Comparison of ENCODE assay signal across 25 cellular contexts in genomic region chr1:65952692-65953091, GRCh38.
A peak's percentile ranks its signal among the peaks of the same experiment; 100 is the strongest.
DNase-seq lines count a peak whose midpoint lies in the region; ATAC-seq, FAIRE-seq and TF ChIP-seq lines count a peak whose summit lies in the region.
"Had no signal": no experiment of that assay in that cellular context is flagged by ENCODE, and none has a peak within 500 bp of the region (broad histone marks: within the 10 kb centered on the region; RNA-seq: fewer than 3 reads in every experiment).

No MANE protein-coding gene starts in this region.

- TF ChIP-seq RAD21 in HepG2 (CRISPR knock-in tag; IDR thresholded peaks at IDR 0.05), result no peak

- TF ChIP-seq POLR2A in HepG2 (IDR thresholded peaks at IDR 0.05; ENCODE audit: insufficient read depth in 1 of 2, low read depth in 2 of 2, low read length in 2 of 2) (no peak), right lobe of liver (IDR thresholded peaks at IDR 0.05) (no peak), transverse colon (IDR thresholded peaks at IDR 0.05) (no peak)

- DNase-seq in HepG2 (ENCODE audit: low spot score) (no peak), right lobe of liver (no peak), OCI-M1 (lab: John Stamatoyannopoulos, UW) (peak; percentile 36), dermis blood vessel endothelial cell (peak; percentile 34), smooth muscle cell (lab: John Stamatoyannopoulos, UW; ENCODE audit: unreplicated experiment) (no peak), transverse colon (no peak)
- DNase-seq: activated naive CD4-positive, alpha-beta T cell treated with anti-CD3 and anti-CD28 coated beads for 36 hours; CD4-positive, alpha-beta T cell; DMS153; endodermal cell; heart right ventricle; Kasumi-1; left ventricle myocardium inferior; NCI-H1105 treated with DMSO at 0.1 percent for 48 hours; NCI-H2107; NCI-H526; stimulated activated CD4-positive, alpha-beta T cell treated with anti-CD3 and anti-CD28 coated beads, Interleukin-2, amount 100 ng/mL, for 24 hours; stimulated activated naive CD4-positive, alpha-beta T cell treated with Interleukin-2 at 50 U/mL for 16 hours had no signal

- H3K79me2 ChIP-seq in HepG2 (ENCODE audit: insufficient read depth, low read length) (no peaks in the 10 kb centered on the region), smooth muscle cell (ENCODE audit: low read depth) (no peaks in the 10 kb centered on the region)

- ATAC-seq in HepG2, result no peak
- ATAC-seq in right lobe of liver, result no peak
- no peak for ATAC-seq in HG03097 (IDR thresholded peaks at IDR 0.05; ENCODE audit: low FRiP score, unreplicated experiment)
- no peak for ATAC-seq in HG02884 (IDR thresholded peaks at IDR 0.05; ENCODE audit: unreplicated experiment)
- ATAC-seq: GM23338, heart right ventricle had no signal

- H3K4me2 ChIP-seq in HepG2 (ENCODE audit: low read depth, low read length) (no peak overlapping the region), smooth muscle cell (peak overlapping the region; percentile 8)
- H3K4me2 ChIP-seq: GM23338 had no signal

- H3K9ac ChIP-seq in HepG2 (ENCODE audit: insufficient read depth, low read depth, low read length), result no peak overlapping the region
- no peak overlapping the region for H3K9ac ChIP-seq in smooth muscle cell (ENCODE audit: low read depth)

- H2AFZ ChIP-seq in HepG2 (ENCODE audit: low read length), result no peak overlapping the region
- no peak overlapping the region for H2AFZ ChIP-seq in smooth muscle cell (ENCODE audit: low read depth)
- H2AFZ ChIP-seq: GM23338 had no signal

- no peaks in the 10 kb centered on the region for H3F3A ChIP-seq in smooth muscle cell (ENCODE audit: low read depth)

- no peak for TF ChIP-seq EP300 in HepG2 (IDR thresholded peaks at IDR 0.05; ENCODE audit: low read depth in 2 of 2, low read length in 2 of 2)
- TF ChIP-seq EP300 in HepG2 (CRISPR knock-in tag; IDR thresholded peaks at IDR 0.05; ENCODE audit: borderline replicate concordance), result no peak
- no peak for TF ChIP-seq EP300 in transverse colon (IDR thresholded peaks at IDR 0.05; ENCODE audit: low read depth)

- H3K36me3 ChIP-seq in HepG2 (replicated peaks in 1 of 2; ENCODE audit: control insufficient read depth in 1 of 2, insufficient read depth in 2 of 2, low read length in 2 of 2) (no peaks in the 10 kb centered on the region), right lobe of liver (no peaks in the 10 kb centered on the region), smooth muscle cell (ENCODE audit: low read depth) (no peaks in the 10 kb centered on the region), transverse colon (no peaks in the 10 kb centered on the region)
- H3K36me3 ChIP-seq: heart right ventricle, left ventricle myocardium inferior, tibial nerve had no signal

- H3K9me3 ChIP-seq in HepG2 (ENCODE audit: low read length) (no peaks in the 10 kb centered on the region), right lobe of liver (no peaks in the 10 kb centered on the region), smooth muscle cell (replicated peaks; ENCODE audit: low read depth) (no peaks in the 10 kb centered on the region), transverse colon (no peaks in the 10 kb centered on the region)
- H3K9me3 ChIP-seq: heart right ventricle, left ventricle myocardium inferior, tibial nerve had no signal

- CTCF ChIA-PET in HepG2 (lab: Yijun Ruan, JAX; ENCODE audit: low intra/inter-chr PET ratio, low total read pairs), result no interaction called here

- H3K4me3 ChIP-seq in HepG2 (replicated peaks in 1 of 3; ENCODE audit: insufficient read depth in 1 of 3, low read depth in 2 of 3, low read length in 3 of 3) (no peak overlapping the region), right lobe of liver (no peak overlapping the region), smooth muscle cell (no peak overlapping the region), transverse colon (no peak overlapping the region)
- H3K4me3 ChIP-seq: GM23338, heart right ventricle, left ventricle myocardium inferior, tibial nerve had no signal

- FAIRE-seq in HepG2 (lab: Jason Lieb, UNC), result no peak
- FAIRE-seq: GM12892, GM19239, HTR-8/SVneo had no signal

- H3K4me1 ChIP-seq in HepG2 (ENCODE audit: insufficient read depth, low read length), result no peaks in the 10 kb centered on the region
- H3K4me1 ChIP-seq in right lobe of liver, result no peaks in the 10 kb centered on the region
- no peaks in the 10 kb centered on the region for H3K4me1 ChIP-seq in smooth muscle cell (ENCODE audit: low read depth)
- peaks cover 0 to 34% (median 16%) of the 10 kb centered on the region in 4 donors for H3K4me1 ChIP-seq in transverse colon
- H3K4me1 ChIP-seq: left ventricle myocardium inferior had no signal

- H3K27ac ChIP-seq in HepG2 (ENCODE audit: extremely low read length, insufficient read depth, low read length), result no peak overlapping the region
- H3K27ac ChIP-seq in right lobe of liver, result no peak overlapping the region
- H3K27ac ChIP-seq in smooth muscle cell (ENCODE audit: low read depth), result peak overlapping the region; percentile 41
- H3K27ac ChIP-seq in transverse colon, result no peak overlapping the region
- H3K27ac ChIP-seq: heart right ventricle, left ventricle myocardium inferior, tibial nerve had no signal

- intact Hi-C loops in HepG2 (cut with micrococcal nuclease; ENCODE audit: unreplicated experiment) (no loop called here), right lobe of liver (cut with DNase I) (no loop called here), transverse colon (cut with DNase I; ENCODE audit: low total_unique reads) (no loop called here)

- H3K27me3 ChIP-seq in HepG2 (ENCODE audit: control insufficient read depth in 1 of 2, insufficient read depth in 2 of 2, low read length in 2 of 2) (no peaks in the 10 kb centered on the region), right lobe of liver (no peaks in the 10 kb centered on the region), smooth muscle cell (ENCODE audit: low read depth) (no peaks in the 10 kb centered on the region), transverse colon (no peaks in the 10 kb centered on the region)
- H3K27me3 ChIP-seq: heart right ventricle, tibial nerve had no signal

- H4K20me1 ChIP-seq in HepG2 (ENCODE audit: insufficient read depth, low read length) (no peaks in the 10 kb centered on the region), smooth muscle cell (ENCODE audit: low read depth) (no peaks in the 10 kb centered on the region)

- in situ Hi-C loops in HepG2 (cut with HindIII; ENCODE audit: extremely low pct_ligation_motif_present, low pct_unique_long_range_greater_than_20kb), result loop anchor here (25.0 kb wide), 2 partner anchors 510 to 785 kb away; no protein-coding TSS in a partner anchor
- in situ Hi-C loops in transverse colon (cut with MboI; ENCODE audit: low pct_ligation_motif_present in 1 of 4, low pct_unique_long_range_greater_than_20kb in 1 of 4, low sequenced_read_pairs in 3 of 4), result loop anchor here in 3 of 4 donors (5.0 to 25.0 kb wide), 4 partner anchors 290 to 715 kb away; no protein-coding TSS in a partner anchor

- no TSS peak for BruUV-seq in HepG2 (replicated peaks; lab: Mats Ljungman, UMichigan)

- TF ChIP-seq CTCF in HepG2 (CRISPR knock-in tag; IDR thresholded peaks at IDR 0.05), result no peak
- no peak for TF ChIP-seq CTCF in right lobe of liver (IDR thresholded peaks at IDR 0.05)
- TF ChIP-seq CTCF in smooth muscle cell (IDR thresholded peaks at IDR 0.05; ENCODE audit: borderline replicate concordance, insufficient read depth, poor library complexity, severe bottlenecking), result no peak
- TF ChIP-seq CTCF in transverse colon (IDR thresholded peaks at IDR 0.05), result no peak

- WGBS in HepG2 (ENCODE audit: low lambda C conversion rate), result 3% methylated on average over 3 of the region's 3 CpGs
- 45% methylated on average over 3 of the region's 3 CpGs for WGBS in right lobe of liver (ENCODE audit: insufficient coverage, low coverage, low lambda C conversion rate, missing lambda C conversion rate)
- WGBS in smooth muscle cell (ENCODE audit: low lambda C conversion rate), result 45% methylated on average over 3 of the region's 3 CpGs
- 54 to 67% methylated on average over 3 of the region's 3 CpGs for WGBS in transverse colon (ENCODE audit: low coverage in 1 of 2), 2 donors

- POLR2A ChIA-PET in HepG2 (lab: Yijun Ruan, JAX), result no interaction called here

TF ChIP-seq in HepG2, 621 proteins besides CTCF, POLR2A, EP300 and RAD21 (continues in another document):
- TF ChIP-seq ZFY (CRISPR knock-in tag; IDR thresholded peaks at IDR 0.05) (no peak), ZNF784 (CRISPR knock-in tag; IDR thresholded peaks at IDR 0.05; ENCODE audit: borderline replicate concordance) (no peak), ELF1 (CRISPR knock-in tag; IDR thresholded peaks at IDR 0.05) (no peak), NCOR1 (IDR thresholded peaks at IDR 0.05; ENCODE audit: borderline replicate concordance, low read length) (no peak), HINFP (CRISPR knock-in tag; IDR thresholded peaks at IDR 0.05; ENCODE audit: low read depth) (no peak)

Comparison
In these comparisons a context has a peak if more than half of its experiments do, and no peak if none do; other contexts are left out.
1. DNase-seq: peak in OCI-M1 (single experiment) and dermis blood vessel endothelial cell (single experiment); none in HepG2 (single experiment), right lobe of liver (0 of 3), smooth muscle cell (single experiment) and transverse colon (single experiment).